Comparison of ENCODE assay signal across 3 cellular contexts in genomic region chr2:192480984-192481383, GRCh38.
"Had no signal": no experiment of that assay in that cellular context is flagged by ENCODE, and none has a peak within 500 bp of the region (broad histone marks: within the 10 kb centered on the region; RNA-seq: fewer than 3 reads in every experiment).

No MANE protein-coding gene starts in this region.

- DNase-seq: GDM1, GF-D8 had no signal

- H3K4me3 ChIP-seq: GM12878 had no signal

- ATAC-seq: GM12878 had no signal
